In the genomic region with DNA sequence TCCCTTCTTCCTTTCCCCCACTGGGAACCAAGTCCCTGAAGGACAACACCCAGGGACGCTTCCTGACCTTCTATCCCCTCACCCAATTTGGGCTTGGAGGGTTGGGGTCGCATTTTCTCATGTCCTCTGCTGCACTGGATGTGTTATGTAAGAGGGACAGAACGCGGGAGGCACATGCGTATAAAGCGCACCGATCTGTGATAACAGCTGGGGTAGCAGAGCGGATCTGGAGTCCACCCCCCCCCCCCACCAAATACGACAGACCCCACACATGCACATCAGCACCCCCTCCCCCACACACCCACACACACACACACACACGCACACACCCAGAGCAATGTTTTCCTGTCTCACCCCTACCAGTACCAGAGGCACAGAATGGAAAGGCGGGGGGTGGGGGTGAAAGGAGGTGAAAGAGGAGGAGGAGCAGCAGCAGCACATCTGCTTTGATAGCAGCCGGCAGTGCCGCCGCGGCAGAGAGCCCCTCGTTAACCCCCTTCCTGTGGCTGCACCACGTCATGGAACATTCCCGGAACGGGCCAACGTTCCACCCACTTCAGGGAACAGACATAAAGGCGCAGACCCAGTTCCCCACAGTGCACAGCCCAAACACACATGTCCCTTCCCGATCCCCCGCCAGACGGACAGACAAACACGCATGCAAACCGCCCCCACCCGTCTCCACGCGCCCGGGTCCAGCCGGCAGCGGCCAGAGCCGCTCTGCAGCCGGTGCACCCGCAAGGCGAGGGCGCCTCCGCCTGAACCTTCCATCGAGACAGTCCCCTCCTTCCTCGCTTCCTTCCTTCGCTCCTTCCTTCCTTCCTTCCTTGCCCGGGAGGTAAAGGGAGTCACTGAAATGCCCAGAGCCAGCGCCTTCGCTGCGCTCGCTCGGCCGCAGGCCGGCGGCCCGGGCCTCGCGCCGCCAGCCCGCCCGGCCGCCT, we compare ENCODE assay signal across 8 cellular contexts. TPM values are rescaled to one million over a fixed set of nuclear protein-coding genes. Genes with fewer than 3 reads are reported as not detected.
DNase-seq lines count a peak whose midpoint lies in the region; ATAC-seq and TF ChIP-seq lines count a peak whose summit lies in the region.

No MANE protein-coding gene starts in this region.

- TF ChIP-seq CTCF in BJ (IDR thresholded peaks at IDR 0.05; ENCODE audit: insufficient read depth, low read depth, low read length) (no peak), liver (IDR thresholded peaks at IDR 0.05; ENCODE audit: low read depth, low read length, missing input control) (no peak)

- peak overlapping the region; percentile 87 for H3K27ac Mint-ChIP-seq in dendritic cell treated with granulocyte-macrophage colony-stimulating factor and Interleukin-4, amounts not matched to agents 40 ng/mL and 50 ng/mL, for 4 days

- peaks cover 34% of the 10 kb centered on the region for H3K4me1 Mint-ChIP-seq in dendritic cell treated with granulocyte-macrophage colony-stimulating factor and Interleukin-4, amounts not matched to agents 40 ng/mL and 50 ng/mL, for 4 days (ENCODE audit: low read depth)

- ATAC-seq in GM19463 (IDR thresholded peaks at IDR 0.05; ENCODE audit: unreplicated experiment) = peak; percentile 3
- ATAC-seq in HG03439 (IDR thresholded peaks at IDR 0.05; ENCODE audit: unreplicated experiment) = no peak

- peak overlapping the region; percentile 100 for H3K27ac ChIP-seq in liver (ENCODE audit: low read depth in 1 of 2, low read length in 2 of 2)

- peak; percentile 36 for DNase-seq in BJ (ENCODE audit: low read depth)
- DNase-seq in NCI-H2196 treated with DMSO at 0.1 percent for 48 hours (lab: John Stamatoyannopoulos, UW; ENCODE audit: unreplicated experiment) = peak; percentile 39
- peak; percentile 96 to 97 for DNase-seq in activated CD4-positive, alpha-beta T cell treated with anti-CD3 and anti-CD28 coated beads, Interleukin-2, amount 50 U/mL, for 4 hours
- peak; percentile 93 for DNase-seq in stimulated activated CD4-positive, alpha-beta T cell treated with anti-CD3 and anti-CD28 coated beads, Interleukin-4, amount 100 ng/mL, for 24 hours

- H3K4me1 ChIP-seq in liver (ENCODE audit: control insufficient read depth in 4 of 4, insufficient read depth in 4 of 4, low read length in 3 of 4) = peaks cover 0 to 9% (median 5%) of the 10 kb centered on the region in 4 donors

- TF ChIP-seq RAD21 in liver (IDR thresholded peaks at IDR 0.05) = peak in 1 of 2 donors; percentile 39

- H3K36me3 Mint-ChIP-seq in dendritic cell treated with granulocyte-macrophage colony-stimulating factor and Interleukin-4, amounts not matched to agents 40 ng/mL and 50 ng/mL, for 4 days (ENCODE audit: low read depth) = no peaks in the 10 kb centered on the region

- under 1% methylated on average over 57 of the region's 57 CpGs for WGBS in liver

- peaks cover 6% of the 10 kb centered on the region for H3K27me3 Mint-ChIP-seq in dendritic cell treated with granulocyte-macrophage colony-stimulating factor and Interleukin-4, amounts not matched to agents 40 ng/mL and 50 ng/mL, for 4 days

- H3K4me3 ChIP-seq in BJ (ENCODE audit: low read depth, low read length) (peak overlapping the region; percentile 87), liver (ENCODE audit: low read depth in 1 of 3, low read length in 3 of 3) (peak overlapping the region; percentile 88 to 95 (median 89))

- intact Hi-C loops in dendritic cell treated with granulocyte-macrophage colony-stimulating factor and Interleukin-4, amounts not matched to agents 40 ng/mL and 50 ng/mL, for 4 days (cut with micrococcal nuclease) = loop anchor here (5.0 to 10.0 kb wide), 4 partner anchors 118 to 570 kb away; a partner anchor contains a TSS

- H3K4me3 Mint-ChIP-seq in dendritic cell treated with granulocyte-macrophage colony-stimulating factor and Interleukin-4, amounts not matched to agents 40 ng/mL and 50 ng/mL, for 4 days = peak overlapping the region; percentile 78

- H3K27me3 ChIP-seq in BJ (ENCODE audit: control insufficient read depth, insufficient read depth, low read length) = no peaks in the 10 kb centered on the region
- no peaks in the 10 kb centered on the region for H3K27me3 ChIP-seq in liver (ENCODE audit: control insufficient read depth in 4 of 4, insufficient read depth in 4 of 4, low read length in 3 of 4)

- CTCF ChIA-PET in BJ (lab: Yijun Ruan, JAX) = interaction anchor here (0.7 to 1.4 kb wide), 4 partner anchors 82 to 252 kb away, joined by 3 read pairs; no protein-coding TSS in a partner anchor

- H3K36me3 ChIP-seq in BJ (ENCODE audit: control insufficient read depth, insufficient read depth, low read length) (no peaks in the 10 kb centered on the region), liver (ENCODE audit: control insufficient read depth in 4 of 4, insufficient read depth in 3 of 4, low read depth in 1 of 4, low read length in 3 of 4) (no peaks in the 10 kb centered on the region)

- peak overlapping the region; percentile 75 to 85 for H3K9ac ChIP-seq in liver (ENCODE audit: low read depth in 1 of 2, low read length in 2 of 2)

- no peaks in the 10 kb centered on the region for H3K9me3 ChIP-seq in liver (ENCODE audit: control insufficient read depth in 4 of 4, low read length in 3 of 4)

- no peaks in the 10 kb centered on the region for H3K9me3 Mint-ChIP-seq in dendritic cell treated with granulocyte-macrophage colony-stimulating factor and Interleukin-4, amounts not matched to agents 40 ng/mL and 50 ng/mL, for 4 days

- POLR2A ChIA-PET in BJ (lab: Charles Lee) = interaction anchor here (0.6 to 0.7 kb wide), 2 partner anchors 27 to 63 kb away, joined by 3 to 6 read pairs; no protein-coding TSS in a partner anchor

TF ChIP-seq in liver, 16 proteins besides CTCF, POLR2A, EP300 and RAD21:
- TF ChIP-seq, protein P1, sequence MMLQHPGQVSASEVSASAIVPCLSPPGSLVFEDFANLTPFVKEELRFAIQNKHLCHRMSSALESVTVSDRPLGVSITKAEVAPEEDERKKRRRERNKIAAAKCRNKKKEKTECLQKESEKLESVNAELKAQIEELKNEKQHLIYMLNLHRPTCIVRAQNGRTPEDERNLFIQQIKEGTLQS (IDR thresholded peaks at IDR 0.05) = no peak
- no peak for TF ChIP-seq JUND (IDR thresholded peaks at IDR 0.05)
- no peak for TF ChIP-seq FOXA1 (IDR thresholded peaks at IDR 0.05)
- peak; percentile 51 for TF ChIP-seq TAF1 (conservative IDR thresholded peaks at IDR 0.05)
- TF ChIP-seq GABPA (IDR thresholded peaks at IDR 0.05 in 1 of 2, conservative IDR thresholded peaks at IDR 0.05 in 1 of 2) = no peak
- TF ChIP-seq HNF4A (conservative IDR thresholded peaks at IDR 0.05) = peak in 1 of 2 donors; percentile 23
- TF ChIP-seq, protein P2, sequence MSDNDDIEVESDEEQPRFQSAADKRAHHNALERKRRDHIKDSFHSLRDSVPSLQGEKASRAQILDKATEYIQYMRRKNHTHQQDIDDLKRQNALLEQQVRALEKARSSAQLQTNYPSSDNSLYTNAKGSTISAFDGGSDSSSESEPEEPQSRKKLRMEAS (IDR thresholded peaks at IDR 0.05) = peak; percentile 52
- TF ChIP-seq EGR1 (IDR thresholded peaks at IDR 0.05; ENCODE audit: low read depth in 2 of 2) = peak; percentile 65 to 74
- TF ChIP-seq HNF4G (IDR thresholded peaks at IDR 0.05) = no peak
- peak; percentile 82 for TF ChIP-seq SP1 (IDR thresholded peaks at IDR 0.05)
- TF ChIP-seq RXRA (IDR thresholded peaks at IDR 0.05) = peak; percentile 55 to 69
- TF ChIP-seq, protein P3, sequence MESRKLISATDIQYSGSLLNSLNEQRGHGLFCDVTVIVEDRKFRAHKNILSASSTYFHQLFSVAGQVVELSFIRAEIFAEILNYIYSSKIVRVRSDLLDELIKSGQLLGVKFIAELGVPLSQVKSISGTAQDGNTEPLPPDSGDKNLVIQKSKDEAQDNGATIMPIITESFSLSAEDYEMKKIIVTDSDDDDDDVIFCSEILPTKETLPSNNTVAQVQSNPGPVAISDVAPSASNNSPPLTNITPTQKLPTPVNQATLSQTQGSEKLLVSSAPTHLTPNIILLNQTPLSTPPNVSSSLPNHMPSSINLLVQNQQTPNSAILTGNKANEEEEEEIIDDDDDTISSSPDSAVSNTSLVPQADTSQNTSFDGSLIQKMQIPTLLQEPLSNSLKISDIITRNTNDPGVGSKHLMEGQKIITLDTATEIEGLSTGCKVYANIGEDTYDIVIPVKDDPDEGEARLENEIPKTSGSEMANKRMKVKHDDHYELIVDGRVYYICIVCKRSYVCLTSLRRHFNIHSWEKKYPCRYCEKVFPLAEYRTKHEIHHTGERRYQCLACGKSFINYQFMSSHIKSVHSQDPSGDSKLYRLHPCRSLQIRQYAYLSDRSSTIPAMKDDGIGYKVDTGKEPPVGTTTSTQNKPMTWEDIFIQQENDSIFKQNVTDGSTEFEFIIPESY (IDR thresholded peaks at IDR 0.05) = no peak
- TF ChIP-seq FOXA2 (IDR thresholded peaks at IDR 0.05) = no peak
- no peak for TF ChIP-seq NR2F2 (IDR thresholded peaks at IDR 0.05)
- TF ChIP-seq, protein P4, sequence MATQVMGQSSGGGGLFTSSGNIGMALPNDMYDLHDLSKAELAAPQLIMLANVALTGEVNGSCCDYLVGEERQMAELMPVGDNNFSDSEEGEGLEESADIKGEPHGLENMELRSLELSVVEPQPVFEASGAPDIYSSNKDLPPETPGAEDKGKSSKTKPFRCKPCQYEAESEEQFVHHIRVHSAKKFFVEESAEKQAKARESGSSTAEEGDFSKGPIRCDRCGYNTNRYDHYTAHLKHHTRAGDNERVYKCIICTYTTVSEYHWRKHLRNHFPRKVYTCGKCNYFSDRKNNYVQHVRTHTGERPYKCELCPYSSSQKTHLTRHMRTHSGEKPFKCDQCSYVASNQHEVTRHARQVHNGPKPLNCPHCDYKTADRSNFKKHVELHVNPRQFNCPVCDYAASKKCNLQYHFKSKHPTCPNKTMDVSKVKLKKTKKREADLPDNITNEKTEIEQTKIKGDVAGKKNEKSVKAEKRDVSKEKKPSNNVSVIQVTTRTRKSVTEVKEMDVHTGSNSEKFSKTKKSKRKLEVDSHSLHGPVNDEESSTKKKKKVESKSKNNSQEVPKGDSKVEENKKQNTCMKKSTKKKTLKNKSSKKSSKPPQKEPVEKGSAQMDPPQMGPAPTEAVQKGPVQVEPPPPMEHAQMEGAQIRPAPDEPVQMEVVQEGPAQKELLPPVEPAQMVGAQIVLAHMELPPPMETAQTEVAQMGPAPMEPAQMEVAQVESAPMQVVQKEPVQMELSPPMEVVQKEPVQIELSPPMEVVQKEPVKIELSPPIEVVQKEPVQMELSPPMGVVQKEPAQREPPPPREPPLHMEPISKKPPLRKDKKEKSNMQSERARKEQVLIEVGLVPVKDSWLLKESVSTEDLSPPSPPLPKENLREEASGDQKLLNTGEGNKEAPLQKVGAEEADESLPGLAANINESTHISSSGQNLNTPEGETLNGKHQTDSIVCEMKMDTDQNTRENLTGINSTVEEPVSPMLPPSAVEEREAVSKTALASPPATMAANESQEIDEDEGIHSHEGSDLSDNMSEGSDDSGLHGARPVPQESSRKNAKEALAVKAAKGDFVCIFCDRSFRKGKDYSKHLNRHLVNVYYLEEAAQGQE (IDR thresholded peaks at IDR 0.05) = no peak
- peak; percentile 21 for TF ChIP-seq YY1 (IDR thresholded peaks at IDR 0.05)

RNA-seq across cellular contexts. Expression of a gene that starts 0.6 kb away (rescaled TPM):
- polyA plus RNA-seq in BJ (2011; rRNA removed) (3.7 and 5.5 TPM in 2 replicates), liver (1 to 10 TPM in 1 of 2 donors, under 1 TPM in 1; 0.82 to 1.0 TPM)
- 10.1 and 14.8 TPM in 2 replicates for polyA minus RNA-seq in BJ (2011; rRNA and poly(A)+ RNA removed)
- total RNA-seq in liver = 1 to 10 TPM; 1.7 to 6.6 TPM

Comparison
In these comparisons a context has a peak if more than half of its experiments do, and no peak if none do; other contexts are left out.
1. DNase-seq: peak in every context shown above with its lines; median percentile 96 in activated CD4-positive, alpha-beta T cell treated with anti-CD3 and anti-CD28 coated beads, Interleukin-2, amount 50 U/mL, for 4 hours; 93 in stimulated activated CD4-positive, alpha-beta T cell treated with anti-CD3 and anti-CD28 coated beads, Interleukin-4, amount 100 ng/mL, for 24 hours; 39 in NCI-H2196 treated with DMSO at 0.1 percent for 48 hours; 36 in BJ.